Comparison of ENCODE assay signal across 1 cellular context in genomic region chr7:123210986-123211385, GRCh38.
TF ChIP-seq lines count a peak whose summit lies in the region.

No MANE protein-coding gene starts in this region.

TF ChIP-seq in GM23338, 12 proteins besides CTCF, POLR2A, EP300 and RAD21 (continued from another document):
- TF ChIP-seq REST (IDR thresholded peaks at IDR 0.05; ENCODE audit: unreplicated experiment): no peak
